Comparison of ENCODE assay signal across 1 cellular context in the genomic region with DNA sequence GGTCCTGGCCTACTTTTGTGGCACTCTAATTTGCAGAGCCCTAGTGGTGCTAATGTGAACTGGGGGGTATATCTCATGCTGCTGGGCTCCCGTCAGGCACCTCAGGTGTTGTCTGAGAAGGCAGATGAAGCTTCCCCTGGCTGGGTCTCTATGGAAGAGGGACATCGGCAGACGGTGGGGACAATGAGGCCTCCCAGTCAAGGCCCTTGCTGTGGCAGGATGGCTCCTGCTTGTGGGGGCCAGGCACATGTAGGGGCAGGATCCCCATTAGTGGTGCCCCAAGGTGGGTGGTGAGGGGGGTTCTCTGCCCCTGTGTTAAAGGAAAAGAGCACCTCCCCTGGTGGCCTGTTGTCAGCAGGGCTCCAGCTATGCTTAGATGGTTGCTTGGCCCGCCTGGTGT.
TF ChIP-seq lines count a peak whose summit lies in the region.

No MANE protein-coding gene starts in this region.

TF ChIP-seq in GM23338, 12 proteins besides CTCF, POLR2A, EP300 and RAD21 (continued from another document):
- TF ChIP-seq, protein P1, sequence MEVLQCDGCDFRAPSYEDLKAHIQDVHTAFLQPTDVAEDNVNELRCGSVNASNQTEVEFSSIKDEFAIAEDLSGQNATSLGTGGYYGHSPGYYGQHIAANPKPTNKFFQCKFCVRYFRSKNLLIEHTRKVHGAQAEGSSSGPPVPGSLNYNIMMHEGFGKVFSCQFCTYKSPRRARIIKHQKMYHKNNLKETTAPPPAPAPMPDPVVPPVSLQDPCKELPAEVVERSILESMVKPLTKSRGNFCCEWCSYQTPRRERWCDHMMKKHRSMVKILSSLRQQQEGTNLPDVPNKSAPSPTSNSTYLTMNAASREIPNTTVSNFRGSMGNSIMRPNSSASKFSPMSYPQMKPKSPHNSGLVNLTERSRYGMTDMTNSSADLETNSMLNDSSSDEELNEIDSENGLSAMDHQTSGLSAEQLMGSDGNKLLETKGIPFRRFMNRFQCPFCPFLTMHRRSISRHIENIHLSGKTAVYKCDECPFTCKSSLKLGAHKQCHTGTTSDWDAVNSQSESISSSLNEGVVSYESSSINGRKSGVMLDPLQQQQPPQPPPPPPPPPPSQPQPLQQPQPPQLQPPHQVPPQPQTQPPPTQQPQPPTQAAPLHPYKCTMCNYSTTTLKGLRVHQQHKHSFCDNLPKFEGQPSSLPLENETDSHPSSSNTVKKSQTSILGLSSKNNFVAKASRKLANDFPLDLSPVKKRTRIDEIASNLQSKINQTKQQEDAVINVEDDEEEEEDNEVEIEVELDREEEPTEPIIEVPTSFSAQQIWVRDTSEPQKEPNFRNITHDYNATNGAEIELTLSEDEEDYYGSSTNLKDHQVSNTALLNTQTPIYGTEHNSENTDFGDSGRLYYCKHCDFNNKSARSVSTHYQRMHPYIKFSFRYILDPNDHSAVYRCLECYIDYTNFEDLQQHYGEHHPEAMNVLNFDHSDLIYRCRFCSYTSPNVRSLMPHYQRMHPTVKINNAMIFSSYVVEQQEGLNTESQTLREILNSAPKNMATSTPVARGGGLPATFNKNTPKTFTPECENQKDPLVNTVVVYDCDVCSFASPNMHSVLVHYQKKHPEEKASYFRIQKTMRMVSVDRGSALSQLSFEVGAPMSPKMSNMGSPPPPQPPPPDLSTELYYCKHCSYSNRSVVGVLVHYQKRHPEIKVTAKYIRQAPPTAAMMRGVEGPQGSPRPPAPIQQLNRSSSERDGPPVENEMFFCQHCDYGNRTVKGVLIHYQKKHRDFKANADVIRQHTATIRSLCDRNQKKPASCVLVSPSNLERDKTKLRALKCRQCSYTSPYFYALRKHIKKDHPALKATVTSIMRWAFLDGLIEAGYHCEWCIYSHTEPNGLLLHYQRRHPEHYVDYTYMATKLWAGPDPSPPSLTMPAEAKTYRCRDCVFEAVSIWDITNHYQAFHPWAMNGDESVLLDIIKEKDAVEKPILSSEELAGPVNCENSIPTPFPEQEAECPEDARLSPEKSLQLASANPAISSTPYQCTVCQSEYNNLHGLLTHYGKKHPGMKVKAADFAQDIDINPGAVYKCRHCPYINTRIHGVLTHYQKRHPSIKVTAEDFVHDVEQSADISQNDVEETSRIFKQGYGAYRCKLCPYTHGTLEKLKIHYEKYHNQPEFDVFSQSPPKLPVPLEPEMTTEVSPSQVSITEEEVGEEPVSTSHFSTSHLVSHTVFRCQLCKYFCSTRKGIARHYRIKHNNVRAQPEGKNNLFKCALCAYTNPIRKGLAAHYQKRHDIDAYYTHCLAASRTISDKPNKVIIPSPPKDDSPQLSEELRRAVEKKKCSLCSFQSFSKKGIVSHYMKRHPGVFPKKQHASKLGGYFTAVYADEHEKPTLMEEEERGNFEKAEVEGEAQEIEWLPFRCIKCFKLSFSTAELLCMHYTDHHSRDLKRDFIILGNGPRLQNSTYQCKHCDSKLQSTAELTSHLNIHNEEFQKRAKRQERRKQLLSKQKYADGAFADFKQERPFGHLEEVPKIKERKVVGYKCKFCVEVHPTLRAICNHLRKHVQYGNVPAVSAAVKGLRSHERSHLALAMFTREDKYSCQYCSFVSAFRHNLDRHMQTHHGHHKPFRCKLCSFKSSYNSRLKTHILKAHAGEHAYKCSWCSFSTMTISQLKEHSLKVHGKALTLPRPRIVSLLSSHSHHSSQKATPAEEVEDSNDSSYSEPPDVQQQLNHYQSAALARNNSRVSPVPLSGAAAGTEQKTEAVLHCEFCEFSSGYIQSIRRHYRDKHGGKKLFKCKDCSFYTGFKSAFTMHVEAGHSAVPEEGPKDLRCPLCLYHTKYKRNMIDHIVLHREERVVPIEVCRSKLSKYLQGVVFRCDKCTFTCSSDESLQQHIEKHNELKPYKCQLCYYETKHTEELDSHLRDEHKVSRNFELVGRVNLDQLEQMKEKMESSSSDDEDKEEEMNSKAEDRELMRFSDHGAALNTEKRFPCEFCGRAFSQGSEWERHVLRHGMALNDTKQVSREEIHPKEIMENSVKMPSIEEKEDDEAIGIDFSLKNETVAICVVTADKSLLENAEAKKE (CRISPR knock-in tag; IDR thresholded peaks at IDR 0.05), result no peak
- TF ChIP-seq EZH2phosphoT487 (IDR thresholded peaks at IDR 0.05; ENCODE audit: unreplicated experiment), result no peak
- TF ChIP-seq, protein P2, sequence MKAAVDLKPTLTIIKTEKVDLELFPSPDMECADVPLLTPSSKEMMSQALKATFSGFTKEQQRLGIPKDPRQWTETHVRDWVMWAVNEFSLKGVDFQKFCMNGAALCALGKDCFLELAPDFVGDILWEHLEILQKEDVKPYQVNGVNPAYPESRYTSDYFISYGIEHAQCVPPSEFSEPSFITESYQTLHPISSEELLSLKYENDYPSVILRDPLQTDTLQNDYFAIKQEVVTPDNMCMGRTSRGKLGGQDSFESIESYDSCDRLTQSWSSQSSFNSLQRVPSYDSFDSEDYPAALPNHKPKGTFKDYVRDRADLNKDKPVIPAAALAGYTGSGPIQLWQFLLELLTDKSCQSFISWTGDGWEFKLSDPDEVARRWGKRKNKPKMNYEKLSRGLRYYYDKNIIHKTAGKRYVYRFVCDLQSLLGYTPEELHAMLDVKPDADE (IDR thresholded peaks at IDR 0.05), result no peak
- no peak for TF ChIP-seq ZNF331 (CRISPR knock-in tag; IDR thresholded peaks at IDR 0.05; ENCODE audit: low read depth)
- no peak for TF ChIP-seq JUNB (IDR thresholded peaks at IDR 0.05; ENCODE audit: unreplicated experiment)
- TF ChIP-seq, protein P3, sequence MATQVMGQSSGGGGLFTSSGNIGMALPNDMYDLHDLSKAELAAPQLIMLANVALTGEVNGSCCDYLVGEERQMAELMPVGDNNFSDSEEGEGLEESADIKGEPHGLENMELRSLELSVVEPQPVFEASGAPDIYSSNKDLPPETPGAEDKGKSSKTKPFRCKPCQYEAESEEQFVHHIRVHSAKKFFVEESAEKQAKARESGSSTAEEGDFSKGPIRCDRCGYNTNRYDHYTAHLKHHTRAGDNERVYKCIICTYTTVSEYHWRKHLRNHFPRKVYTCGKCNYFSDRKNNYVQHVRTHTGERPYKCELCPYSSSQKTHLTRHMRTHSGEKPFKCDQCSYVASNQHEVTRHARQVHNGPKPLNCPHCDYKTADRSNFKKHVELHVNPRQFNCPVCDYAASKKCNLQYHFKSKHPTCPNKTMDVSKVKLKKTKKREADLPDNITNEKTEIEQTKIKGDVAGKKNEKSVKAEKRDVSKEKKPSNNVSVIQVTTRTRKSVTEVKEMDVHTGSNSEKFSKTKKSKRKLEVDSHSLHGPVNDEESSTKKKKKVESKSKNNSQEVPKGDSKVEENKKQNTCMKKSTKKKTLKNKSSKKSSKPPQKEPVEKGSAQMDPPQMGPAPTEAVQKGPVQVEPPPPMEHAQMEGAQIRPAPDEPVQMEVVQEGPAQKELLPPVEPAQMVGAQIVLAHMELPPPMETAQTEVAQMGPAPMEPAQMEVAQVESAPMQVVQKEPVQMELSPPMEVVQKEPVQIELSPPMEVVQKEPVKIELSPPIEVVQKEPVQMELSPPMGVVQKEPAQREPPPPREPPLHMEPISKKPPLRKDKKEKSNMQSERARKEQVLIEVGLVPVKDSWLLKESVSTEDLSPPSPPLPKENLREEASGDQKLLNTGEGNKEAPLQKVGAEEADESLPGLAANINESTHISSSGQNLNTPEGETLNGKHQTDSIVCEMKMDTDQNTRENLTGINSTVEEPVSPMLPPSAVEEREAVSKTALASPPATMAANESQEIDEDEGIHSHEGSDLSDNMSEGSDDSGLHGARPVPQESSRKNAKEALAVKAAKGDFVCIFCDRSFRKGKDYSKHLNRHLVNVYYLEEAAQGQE (IDR thresholded peaks at IDR 0.05; ENCODE audit: unreplicated experiment), result no peak
- no peak for TF ChIP-seq NANOG (IDR thresholded peaks at IDR 0.05; ENCODE audit: borderline replicate concordance)
- TF ChIP-seq EZH2 (IDR thresholded peaks at IDR 0.05; ENCODE audit: low read depth, unreplicated experiment), result no peak
